ENCODE assay signal across 8 cellular contexts in genomic region chr1:160954158-160955104, GRCh38. TPM values are rescaled to one million over a fixed set of nuclear protein-coding genes. Genes with fewer than 3 reads are reported as not detected.
DNase-seq lines count a peak whose midpoint lies in the region; ATAC-seq lines count a peak whose summit lies in the region.

Gene ITLN2 (minus strand): TSS chr1:160954809. CDS start chr1:160954741, 68 bp downstream.

- peak; percentile 13 to 54 for ATAC-seq in left cardiac atrium
- ATAC-seq in HG03025 (IDR thresholded peaks at IDR 0.05; ENCODE audit: low FRiP score, unreplicated experiment), result no peak

- no peak within 1 kb of the TSS for H3K27ac ChIP-seq in substantia nigra (ENCODE audit: low read depth, low read length, poor library complexity, severe bottlenecking)

- H3K4me1 ChIP-seq in NT2/D1 (ENCODE audit: insufficient read depth, insufficient read length), result peaks cover 17% of the 10 kb centered on the region

- no peaks in the 10 kb centered on the region for H3K36me3 ChIP-seq in NT2/D1 (ENCODE audit: insufficient read depth, insufficient read length, low read length)

- H3K9me3 ChIP-seq in NT2/D1 (ENCODE audit: insufficient read depth, low read length), result peaks cover 5% of the 10 kb centered on the region; the same call in 1 of the 2 replicates

- intact Hi-C loops in left cardiac atrium (cut with DNase I), result loop anchor here (5.0 kb wide), 2 partner anchors 117 to 227 kb away; no protein-coding TSS in a partner anchor

- H3K27me3 ChIP-seq in NT2/D1 (ENCODE audit: insufficient read depth, insufficient read length), result no peaks in the 10 kb centered on the region

- H3K4me3 ChIP-seq in NT2/D1 (ENCODE audit: insufficient read length, low read depth), result no peak within 1 kb of the TSS

- peak; percentile 60 for DNase-seq in DMS 273 (lab: John Stamatoyannopoulos, UW; ENCODE audit: unreplicated experiment)
- DNase-seq in H4 (ENCODE audit: low spot score), result peak; percentile 59
- peak; percentile 79 for DNase-seq in NT2/D1 (ENCODE audit: low read depth, low spot score)
- DNase-seq in activated T-cell treated with anti-CD3 and anti-CD28 coated beads, Interleukin-2, amount 50 U/mL, for 1 hour, result peak; percentile 38
- DNase-seq in left cardiac atrium, result no peak
- peak; percentile 62 for DNase-seq in stimulated activated CD4-positive, alpha-beta T cell treated with anti-CD3 and anti-CD28 coated beads, Interleukin-15, amount 100 ng/mL, for 24 hours
- DNase-seq in substantia nigra (lab: John Stamatoyannopoulos, UW), result no peak

- H3K9ac ChIP-seq in NT2/D1 (ENCODE audit: insufficient read length, low read depth), result no peak within 1 kb of the TSS

RNA-seq across cellular contexts. Expression of gene ITLN2, which starts in this region (rescaled TPM):
- not detected in 2 replicates for total RNA-seq in H4 (2014; rRNA removed; shearing (Covaris generic))
- total RNA-seq in left cardiac atrium, result under 1 TPM; 0.21 to 0.97 TPM

Comparison
In these comparisons a context has a peak if more than half of its experiments do, and no peak if none do; other contexts are left out.
1. Peak in DNase-seq in H4; RNA of the gene not detected or under 1 TPM.
2. Peak in ATAC-seq in left cardiac atrium; RNA of the gene not detected or under 1 TPM.
3. DNase-seq: peak in DMS 273 (single experiment), NT2/D1 (single experiment), activated T-cell treated with anti-CD3 and anti-CD28 coated beads, Interleukin-2, amount 50 U/mL, for 1 hour (single experiment) and stimulated activated CD4-positive, alpha-beta T cell treated with anti-CD3 and anti-CD28 coated beads, Interleukin-15, amount 100 ng/mL, for 24 hours (single experiment); none in left cardiac atrium (single experiment) and substantia nigra (0 of 49).